ENCODE assay signal across 8 cellular contexts in the genomic region with DNA sequence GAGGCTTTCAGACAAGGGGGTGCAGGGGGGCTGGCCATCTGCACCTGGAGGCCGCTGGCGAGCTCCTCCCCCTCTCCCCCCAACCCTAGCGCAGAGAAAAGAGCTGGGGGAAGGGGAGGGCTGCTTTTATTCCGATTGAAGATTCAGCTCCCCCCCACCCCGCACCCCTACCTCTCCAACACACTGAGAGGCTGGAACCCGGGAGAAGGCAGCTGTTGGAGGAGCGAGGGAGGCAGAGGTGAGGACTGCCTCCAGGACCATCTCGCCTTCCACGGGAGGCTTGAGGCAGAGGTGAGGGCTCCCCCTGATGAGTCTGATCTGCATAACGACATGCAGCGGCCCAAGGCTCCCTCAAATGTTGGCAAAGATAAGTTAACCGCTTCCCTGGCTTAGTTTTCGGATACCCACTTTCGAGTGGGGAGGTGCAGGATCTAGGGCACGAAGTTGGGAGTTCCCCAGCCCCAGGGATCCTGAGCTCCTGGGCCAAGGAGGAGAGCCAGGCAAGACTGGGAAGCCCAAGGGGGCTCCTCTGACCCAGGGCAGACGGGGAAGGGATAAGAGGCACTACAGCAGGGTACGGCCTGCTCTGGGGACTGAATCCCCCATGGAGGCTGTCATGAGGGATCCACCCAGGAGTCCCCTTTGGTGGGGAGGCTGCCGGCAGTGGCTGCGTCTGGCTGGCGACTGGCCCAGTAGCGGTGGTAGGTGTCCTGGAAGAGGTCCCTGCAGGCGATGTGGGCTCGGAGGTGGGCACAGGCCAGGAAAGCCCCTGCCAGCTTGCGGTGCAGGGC. TPM values are rescaled to one million over a fixed set of nuclear protein-coding genes. Genes with fewer than 3 reads are reported as not detected.
A peak's percentile ranks its signal among the peaks of the same experiment; 100 is the strongest.
DNase-seq lines count a peak whose midpoint lies in the region; ATAC-seq, FAIRE-seq and TF ChIP-seq lines count a peak whose summit lies in the region.

No MANE protein-coding gene starts in this region.

- no peaks in the 10 kb centered on the region for H3K36me3 ChIP-seq in CD4-positive, alpha-beta memory T cell (ENCODE audit: insufficient read depth, low read length)
- no peaks in the 10 kb centered on the region for H3K36me3 ChIP-seq in Loucy (ENCODE audit: insufficient read depth, low read length)
- peaks cover 25% of the 10 kb centered on the region; the same call in 2 of the 3 replicates for H3K36me3 ChIP-seq in K562 (ENCODE audit: control insufficient read depth, insufficient read depth, low read length)
- peaks cover 0 to 12% (median 0%) of the 10 kb centered on the region in 3 experiments for H3K36me3 ChIP-seq in naive thymus-derived CD4-positive, alpha-beta T cell (ENCODE audit: control insufficient read depth in 2 of 3, insufficient read depth in 3 of 3, low read length in 3 of 3)

- peaks cover 4 to 13% of the 10 kb centered on the region in 2 donors for H3K36me3 Mint-ChIP-seq in CD4-positive, alpha-beta memory T cell
- peaks cover 0 to 2% (median 0%) of the 10 kb centered on the region in 5 donors for H3K36me3 Mint-ChIP-seq in naive thymus-derived CD4-positive, alpha-beta T cell

- 55% methylated on average over 16 of the region's 24 CpGs for WGBS in K562 (ENCODE audit: insufficient coverage, low coverage, missing lambda C conversion rate)

- H3K79me2 ChIP-seq in Loucy (ENCODE audit: insufficient read depth, low read length) (no peaks in the 10 kb centered on the region), K562 (ENCODE audit: control insufficient read depth, insufficient read depth, low read length) (peaks cover 36% of the 10 kb centered on the region)

- TF ChIP-seq EP300 in K562 (IDR thresholded peaks at IDR 0.05; ENCODE audit: low read length) = no peak

- no peaks in the 10 kb centered on the region for H3K9me3 Mint-ChIP-seq in CD4-positive, alpha-beta memory T cell
- H3K9me3 Mint-ChIP-seq in naive thymus-derived CD4-positive, alpha-beta T cell = no peaks in the 10 kb centered on the region

- H3K4me3 Mint-ChIP-seq in CD4-positive, alpha-beta memory T cell = peak overlapping the region in 6 of 8 donors; percentile 3 to 67 (median 41)
- peak overlapping the region in 6 of 10 donors; percentile 48 to 96 (median 60) for H3K4me3 Mint-ChIP-seq in naive thymus-derived CD4-positive, alpha-beta T cell

- BruUV-seq in K562 (replicated peaks; lab: Mats Ljungman, UMichigan) = no TSS peak

- H3K4me1 ChIP-seq in CD4-positive, alpha-beta memory T cell (ENCODE audit: insufficient read depth, low read length) = peaks cover 8% of the 10 kb centered on the region
- H3K4me1 ChIP-seq in Loucy (ENCODE audit: insufficient read depth, low read length, poor library complexity, severe bottlenecking) (peaks cover 19% of the 10 kb centered on the region), K562 (replicated peaks in 1 of 2; ENCODE audit: control insufficient read depth in 2 of 2, insufficient read depth in 2 of 2, low read length in 2 of 2) (peaks cover 39 to 56% of the 10 kb centered on the region in 2 experiments)
- peaks cover 0 to 6% of the 10 kb centered on the region in 2 donors for H3K4me1 ChIP-seq in naive thymus-derived CD4-positive, alpha-beta T cell (ENCODE audit: control insufficient read depth in 2 of 2, insufficient read depth in 2 of 2, low read length in 2 of 2)

- TF ChIP-seq CTCF in Loucy (conservative IDR thresholded peaks at IDR 0.05; ENCODE audit: low read length) = no peak
- TF ChIP-seq CTCF in K562 (IDR thresholded peaks at IDR 0.05 in 2 of 3, conservative IDR thresholded peaks at IDR 0.05 in 1 of 3; ENCODE audit: insufficient read depth in 2 of 3, low read depth in 1 of 3, low read length in 3 of 3) = 0 out of 6 replicates have a peak, but pooled peaks of 1 of the 3 experiments have one; percentile 5

- peak overlapping the region in 4 of 7 donors; percentile 19 to 86 (median 60) for H3K27ac Mint-ChIP-seq in CD4-positive, alpha-beta memory T cell
- peak overlapping the region in 2 of 9 donors; percentile 41 to 71 for H3K27ac Mint-ChIP-seq in naive thymus-derived CD4-positive, alpha-beta T cell

- H3K4me3 ChIP-seq in CD4-positive, alpha-beta memory T cell (ENCODE audit: low read length in 2 of 2) = peak overlapping the region in 1 of 2 donors; percentile 66
- H3K4me3 ChIP-seq in Loucy (ENCODE audit: low read length, poor library complexity, severe bottlenecking) (peak overlapping the region; percentile 84), K562 (peak overlapping the region; percentile 65)
- no peak overlapping the region for H3K4me3 ChIP-seq in naive thymus-derived CD4-positive, alpha-beta T cell (ENCODE audit: low read length)

- H3K9me1 ChIP-seq in K562 (ENCODE audit: control insufficient read depth, insufficient read depth, low read length) = peaks cover 6% of the 10 kb centered on the region

- no peaks in the 10 kb centered on the region for H3K9me2 ChIP-seq in Loucy (replicated peaks; ENCODE audit: low read depth, low read length)

- POLR2A ChIA-PET in CD4-positive, alpha-beta memory T cell (lab: Charles Lee; ENCODE audit: partially characterized antibody) = interaction anchor here (0.8 to 2.0 kb wide), 9 partner anchors 8 to 572 kb away, joined by 3 to 16 read pairs (median 8); a partner anchor contains a TSS
- POLR2A ChIA-PET in K562 (lab: Yijun Ruan, JAX) = interaction anchor here (0.6 to 1.8 kb wide), 5 partner anchors 8 to 112 kb away, joined by 3 to 6 read pairs (median 3); no protein-coding TSS in a partner anchor
- POLR2A ChIA-PET in naive thymus-derived CD4-positive, alpha-beta T cell (lab: Charles Lee) = interaction anchor here (1.0 to 1.8 kb wide), 3 partner anchors 11 to 114 kb away, joined by 3 to 6 read pairs (median 5); a partner anchor contains a TSS

- DNase-seq in CD4-positive, alpha-beta memory T cell = no peak
- DNase-seq in K562 (ENCODE audit: extremely low read depth in 1 of 4, low spot score in 3 of 4) (peak in 2 of 4 experiments; percentile 54 to 66), T1000 (lab: John Stamatoyannopoulos, UW) (no peak), activated gamma-delta T cell treated with Interleukin-2 at 50 U/mL for 16 hours (no peak)
- DNase-seq in naive thymus-derived CD4-positive, alpha-beta T cell = no peak

- TF ChIP-seq POLR2A in K562 (conservative IDR thresholded peaks at IDR 0.05) = no peak

- H3K27ac ChIP-seq in CD4-positive, alpha-beta memory T cell (ENCODE audit: low read depth, low read length) = peak overlapping the region; percentile 60
- H3K27ac ChIP-seq in K562 (ENCODE audit: extremely low read depth, low read depth, low read length) = peak overlapping the region; percentile 97
- no peak overlapping the region for H3K27ac ChIP-seq in naive thymus-derived CD4-positive, alpha-beta T cell (ENCODE audit: low read depth, low read length)

- H4K20me1 ChIP-seq in Loucy (ENCODE audit: insufficient read depth, low read length, poor library complexity, severe bottlenecking) (no peaks in the 10 kb centered on the region), K562 (replicated peaks; ENCODE audit: control insufficient read depth, insufficient read depth, low read length) (0 out of 2 replicates have a peak, but pooled peaks cover 4% of the 10 kb centered on the region)

- peak; percentile 9; the same call in 2 of the 3 replicates for ATAC-seq in K562
- no peak for ATAC-seq in naive thymus-derived CD4-positive, alpha-beta T cell
- no peak for ATAC-seq in HG02884 (IDR thresholded peaks at IDR 0.05; ENCODE audit: unreplicated experiment)
- no peak for ATAC-seq in HG03280 (IDR thresholded peaks at IDR 0.05; ENCODE audit: unreplicated experiment)

- intact Hi-C loops in CD4-positive, alpha-beta memory T cell (cut with micrococcal nuclease) = no loop called here
- intact Hi-C loops in K562 (cut with micrococcal nuclease) = loop anchor here (2.0 kb wide), 1 partner anchor 25 kb away; no protein-coding TSS in a partner anchor
- intact Hi-C loops in naive thymus-derived CD4-positive, alpha-beta T cell (cut with micrococcal nuclease) = loop anchor here in 1 of 2 donors (1.0 to 5.0 kb wide), 4 partner anchors 24 to 344 kb away; a partner anchor contains a TSS

- H3K9ac ChIP-seq in Loucy (ENCODE audit: low read depth, low read length, poor library complexity, severe bottlenecking) (peak overlapping the region; percentile 69), K562 (ENCODE audit: insufficient read depth in 1 of 2, low read depth in 2 of 2, low read length in 2 of 2) (peak overlapping the region; percentile 73 to 92)

- CTCF ChIA-PET in CD4-positive, alpha-beta memory T cell (lab: Charles Lee; ENCODE audit: partially characterized antibody) = interaction anchor here (0.5 to 0.9 kb wide), 2 partner anchors 129 to 571 kb away, joined by 3 to 4 read pairs; no protein-coding TSS in a partner anchor
- CTCF ChIA-PET in K562 (lab: Yijun Ruan, JAX; ENCODE audit: low intra/inter-chr PET ratio) = interaction anchor here (0.7 kb wide), 1 partner anchor 576 kb away, joined by 3 read pairs; no protein-coding TSS in a partner anchor
- CTCF ChIA-PET in naive thymus-derived CD4-positive, alpha-beta T cell (lab: Charles Lee) = interaction anchor here (0.7 to 1.0 kb wide), 3 partner anchors 28 to 546 kb away, joined by 3 to 4 read pairs (median 3); no protein-coding TSS in a partner anchor

- peak overlapping the region; percentile 97 for H3K4me2 ChIP-seq in Loucy (ENCODE audit: low read depth, low read length, poor library complexity, severe bottlenecking)
- H3K4me2 ChIP-seq in K562 (ENCODE audit: insufficient read depth, low read length) = peak overlapping the region; percentile 78

- H2AFZ ChIP-seq in Loucy (ENCODE audit: low read length) = no peak overlapping the region
- H2AFZ ChIP-seq in K562 (ENCODE audit: low read depth, low read length) = peak overlapping the region; percentile 99

- peak; percentile 75 for FAIRE-seq in K562 (lab: Jason Lieb, UNC)

- in situ Hi-C loops in K562 (cut with MboI) = no loop called here

- no peaks in the 10 kb centered on the region for H3K27me3 ChIP-seq in CD4-positive, alpha-beta memory T cell (ENCODE audit: insufficient read depth, low read length)
- H3K27me3 ChIP-seq in Loucy (ENCODE audit: insufficient read depth, low read length, poor library complexity, severe bottlenecking) (no peaks in the 10 kb centered on the region), K562 (ENCODE audit: control insufficient read depth in 2 of 2, insufficient read depth in 2 of 2, low read length in 2 of 2) (no peaks in the 10 kb centered on the region)
- H3K27me3 ChIP-seq in naive thymus-derived CD4-positive, alpha-beta T cell (ENCODE audit: control insufficient read depth in 2 of 2, insufficient read depth in 2 of 2, low read length in 2 of 2) = no peaks in the 10 kb centered on the region

- H3K9me3 ChIP-seq in CD4-positive, alpha-beta memory T cell (ENCODE audit: control insufficient read depth in 1 of 2, low read length in 2 of 2) = no peaks in the 10 kb centered on the region
- H3K9me3 ChIP-seq in Loucy (ENCODE audit: insufficient read depth, low read depth, low read length) (no peaks in the 10 kb centered on the region), K562 (replicated peaks; ENCODE audit: control insufficient read depth, insufficient read depth, low read depth, low read length) (no peaks in the 10 kb centered on the region)
- H3K9me3 ChIP-seq in naive thymus-derived CD4-positive, alpha-beta T cell (ENCODE audit: control insufficient read depth in 2 of 3, low read length in 3 of 3) = no peaks in the 10 kb centered on the region

- no peaks in the 10 kb centered on the region for H3K27me3 Mint-ChIP-seq in CD4-positive, alpha-beta memory T cell
- no peaks in the 10 kb centered on the region for H3K27me3 Mint-ChIP-seq in naive thymus-derived CD4-positive, alpha-beta T cell

- TF ChIP-seq RAD21 in K562 (CRISPR knock-in tag; conservative IDR thresholded peaks at IDR 0.05 in 1 of 2, IDR thresholded peaks at IDR 0.05 in 1 of 2) = peak in 1 of 2 experiments; percentile 13; a peak in 1 of 4 replicates

- peaks cover 2 to 6% (median 4%) of the 10 kb centered on the region in 4 donors for H3K4me1 Mint-ChIP-seq in CD4-positive, alpha-beta memory T cell
- H3K4me1 Mint-ChIP-seq in naive thymus-derived CD4-positive, alpha-beta T cell = peaks cover 0 to 6% (median 4%) of the 10 kb centered on the region in 7 donors

- H3F3A ChIP-seq in Loucy (ENCODE audit: low read depth) = no peaks in the 10 kb centered on the region

RNA-seq across cellular contexts. Expression of a gene that starts 1.2 kb away (rescaled TPM):
- total RNA-seq in CD4-positive, alpha-beta memory T cell = 10 to 100 TPM; 15.8 to 20.2 TPM
- polyA plus RNA-seq in CD4-positive, alpha-beta memory T cell = 1 to 10 TPM in 1 of 2 donors, under 1 TPM in 1; 0.35 to 1.6 TPM
- 39.2 and 53.7 TPM in 2 replicates for total RNA-seq in K562 (2011; cell fraction: chromatin; rRNA removed; ENCODE audit: low replicate concordance)
- total RNA-seq in K562 (2011; cell fraction: nucleolus; rRNA removed) = 24.0 and 29.3 TPM in 2 replicates
- total RNA-seq in K562 (2011; cell fraction: nucleoplasm; rRNA removed) = 33.8 and 65.4 TPM in 2 replicates
- total RNA-seq in K562 (2014; rRNA removed) (10.3 and 12.2 TPM in 2 replicates), K562 (2014; rRNA removed; fragmentation: Illumina TruSeq; extraction: Trizol) (3.0 TPM in 2 replicates), K562 (2015; rRNA removed; fragmentation: Illumina TruSeq; extraction: Trizol) (5.0 and 5.7 TPM in 2 replicates), K562 (2021) (38.6 and 41.5 TPM in 2 replicates)
- polyA plus RNA-seq in K562 (2011; rRNA removed) (6.6 and 9.2 TPM in 2 replicates), K562 (2014; fragmentation: Illumina TruSeq; extraction: Trizol) (9.0 and 13.7 TPM in 2 replicates), K562 (2014; fragmentation: Nextera tagmentation; extraction: Ambion mirVana) (under 1 TPM; 0.39 to 0.63 TPM), K562 (2014; rRNA removed) (16.1 and 18.8 TPM in 2 replicates)
- 6.5 and 15.8 TPM in 2 replicates for polyA plus RNA-seq in K562 (2011; cell fraction: cytosol; rRNA removed)
- 20.5 and 36.4 TPM in 2 replicates for polyA plus RNA-seq in K562 (2011; cell fraction: nucleus; rRNA removed)
- 12.7 and 13.9 TPM in 2 replicates for polyA plus RNA-seq in K562 (2012)
- polyA minus RNA-seq in K562 (2011; rRNA and poly(A)+ RNA removed) = 14.8 and 16.7 TPM in 2 replicates
- polyA minus RNA-seq in K562 (2011; cell fraction: cytosol; rRNA and poly(A)+ RNA removed) = 4.8 and 6.4 TPM in 2 replicates
- 7.8 and 8.3 TPM in 2 replicates for polyA minus RNA-seq in K562 (2011; cell fraction: nucleus; rRNA and poly(A)+ RNA removed)
- total RNA-seq in naive thymus-derived CD4-positive, alpha-beta T cell = 10 to 100 TPM in 3 of 5 experiments, 1 to 10 TPM in 2; 9.0 to 28.6 (median 11.2) TPM
- 1 to 10 TPM in 1 of 2 donors, under 1 TPM in 1; 0.28 to 1.4 TPM for polyA plus RNA-seq in naive thymus-derived CD4-positive, alpha-beta T cell

RNA-seq across cellular contexts. Expression of a gene that starts 25.1 kb away (rescaled TPM):
- 10 to 100 TPM; 48.0 to 54.7 TPM for total RNA-seq in CD4-positive, alpha-beta memory T cell
- polyA plus RNA-seq in CD4-positive, alpha-beta memory T cell = 10 to 100 TPM; 20.2 to 20.4 TPM
- total RNA-seq in K562 (2011; cell fraction: chromatin; rRNA removed; ENCODE audit: low replicate concordance) = 33.1 and 73.6 TPM in 2 replicates
- 54.3 and 55.7 TPM in 2 replicates for total RNA-seq in K562 (2011; cell fraction: nucleolus; rRNA removed)
- total RNA-seq in K562 (2011; cell fraction: nucleoplasm; rRNA removed) = 43.2 and 52.2 TPM in 2 replicates
- total RNA-seq in K562 (2014; rRNA removed) = 18.3 and 20.0 TPM in 2 replicates
- total RNA-seq in K562 (2014; rRNA removed; fragmentation: Illumina TruSeq; extraction: Trizol) = 5.2 and 5.5 TPM in 2 replicates
- total RNA-seq in K562 (2015; rRNA removed; fragmentation: Illumina TruSeq; extraction: Trizol) = 12.9 and 13.6 TPM in 2 replicates
- 24.0 and 27.2 TPM in 2 replicates for total RNA-seq in K562 (2021)
- polyA plus RNA-seq in K562 (2011; rRNA removed) = 14.4 and 17.6 TPM in 2 replicates
- polyA plus RNA-seq in K562 (2011; cell fraction: cytosol; rRNA removed) = 19.5 and 37.8 TPM in 2 replicates
- polyA plus RNA-seq in K562 (2011; cell fraction: nucleus; rRNA removed) = 55.8 and 89.2 TPM in 2 replicates
- 16.4 and 27.2 TPM in 2 replicates for polyA plus RNA-seq in K562 (2012)
- 7.2 and 15.7 TPM in 2 replicates for polyA plus RNA-seq in K562 (2014; fragmentation: Illumina TruSeq; extraction: Trizol)
- polyA plus RNA-seq in K562 (2014; fragmentation: Nextera tagmentation; extraction: Ambion mirVana) = under 1 TPM; 0.41 to 0.51 TPM
- 26.5 and 32.3 TPM in 2 replicates for polyA plus RNA-seq in K562 (2014; rRNA removed)
- polyA minus RNA-seq in K562 (2011; rRNA and poly(A)+ RNA removed) = 7.3 and 13.0 TPM in 2 replicates
- polyA minus RNA-seq in K562 (2011; cell fraction: cytosol; rRNA and poly(A)+ RNA removed) = 15.0 and 15.7 TPM in 2 replicates
- polyA minus RNA-seq in K562 (2011; cell fraction: nucleus; rRNA and poly(A)+ RNA removed) = 25.1 and 25.8 TPM in 2 replicates
- 10 to 100 TPM; 26.2 to 48.3 (median 43.8) TPM for total RNA-seq in naive thymus-derived CD4-positive, alpha-beta T cell
- 10 to 100 TPM; 14.4 to 21.9 TPM for polyA plus RNA-seq in naive thymus-derived CD4-positive, alpha-beta T cell

RNA-seq across cellular contexts. Expression of a gene that starts 25.3 kb away (rescaled TPM):
- total RNA-seq in CD4-positive, alpha-beta memory T cell = 10 to 100 TPM in 1 of 2 experiments, 1 to 10 TPM in 1; 8.1 to 10.2 TPM
- polyA plus RNA-seq in CD4-positive, alpha-beta memory T cell = 1 to 10 TPM; 1.9 to 7.2 TPM
- total RNA-seq in K562 (2011; cell fraction: chromatin; rRNA removed; ENCODE audit: low replicate concordance) = 7.8 and 24.0 TPM in 2 replicates
- total RNA-seq in K562 (2011; cell fraction: nucleolus; rRNA removed) = 14.8 and 15.4 TPM in 2 replicates
- 8.1 and 11.3 TPM in 2 replicates for total RNA-seq in K562 (2011; cell fraction: nucleoplasm; rRNA removed)
- total RNA-seq in K562 (2014; rRNA removed) = 7.4 and 8.7 TPM in 2 replicates
- 3.4 and 4.0 TPM in 2 replicates for total RNA-seq in K562 (2014; rRNA removed; fragmentation: Illumina TruSeq; extraction: Trizol)
- 4.7 and 5.1 TPM in 2 replicates for total RNA-seq in K562 (2015; rRNA removed; fragmentation: Illumina TruSeq; extraction: Trizol)
- total RNA-seq in K562 (2021) = 9.0 and 9.3 TPM in 2 replicates
- polyA plus RNA-seq in K562 (2011; rRNA removed) = 6.0 and 6.1 TPM in 2 replicates
- polyA plus RNA-seq in K562 (2011; cell fraction: cytosol; rRNA removed) = 6.4 and 8.6 TPM in 2 replicates
- polyA plus RNA-seq in K562 (2011; cell fraction: nucleus; rRNA removed) = 5.3 and 9.3 TPM in 2 replicates
- 6.0 and 10.0 TPM in 2 replicates for polyA plus RNA-seq in K562 (2012)
- 5.8 and 6.6 TPM in 2 replicates for polyA plus RNA-seq in K562 (2014; fragmentation: Illumina TruSeq; extraction: Trizol)
- polyA plus RNA-seq in K562 (2014; fragmentation: Nextera tagmentation; extraction: Ambion mirVana) = under 1 TPM; 0.08 to 0.22 TPM
- polyA plus RNA-seq in K562 (2014; rRNA removed) = 6.4 and 8.9 TPM in 2 replicates
- polyA minus RNA-seq in K562 (2011; rRNA and poly(A)+ RNA removed) = 7.3 and 9.6 TPM in 2 replicates
- polyA minus RNA-seq in K562 (2011; cell fraction: cytosol; rRNA and poly(A)+ RNA removed) = 3.9 and 6.0 TPM in 2 replicates
- 4.3 and 4.7 TPM in 2 replicates for polyA minus RNA-seq in K562 (2011; cell fraction: nucleus; rRNA and poly(A)+ RNA removed)
- 1 to 10 TPM; 4.9 to 9.0 (median 7.3) TPM for total RNA-seq in naive thymus-derived CD4-positive, alpha-beta T cell
- 1 to 10 TPM; 3.0 to 6.5 TPM for polyA plus RNA-seq in naive thymus-derived CD4-positive, alpha-beta T cell

RNA-seq across cellular contexts. Expression of a gene that starts 58.7 kb away (rescaled TPM):
- 1 to 10 TPM; 5.2 to 5.5 TPM for total RNA-seq in CD4-positive, alpha-beta memory T cell
- polyA plus RNA-seq in CD4-positive, alpha-beta memory T cell = 1 to 10 TPM in 1 of 2 donors, under 1 TPM in 1; 0.26 to 2.8 TPM
- total RNA-seq in K562 (2011; cell fraction: chromatin; rRNA removed; ENCODE audit: low replicate concordance) = 17.6 and 35.1 TPM in 2 replicates
- 16.7 and 18.3 TPM in 2 replicates for total RNA-seq in K562 (2011; cell fraction: nucleolus; rRNA removed)
- 22.2 and 28.6 TPM in 2 replicates for total RNA-seq in K562 (2011; cell fraction: nucleoplasm; rRNA removed)
- total RNA-seq in K562 (2014; rRNA removed) (2.3 and 3.3 TPM in 2 replicates), K562 (2014; rRNA removed; fragmentation: Illumina TruSeq; extraction: Trizol) (1.7 and 2.0 TPM in 2 replicates), K562 (2015; rRNA removed; fragmentation: Illumina TruSeq; extraction: Trizol) (1.7 and 2.9 TPM in 2 replicates), K562 (2021) (14.4 and 16.6 TPM in 2 replicates)
- polyA plus RNA-seq in K562 (2011; rRNA removed) (4.9 and 12.9 TPM in 2 replicates), K562 (2014; fragmentation: Illumina TruSeq; extraction: Trizol) (12.8 and 13.1 TPM in 2 replicates), K562 (2014; fragmentation: Nextera tagmentation; extraction: Ambion mirVana) (1 to 10 TPM; 4.8 to 5.1 TPM), K562 (2014; rRNA removed) (7.5 and 8.5 TPM in 2 replicates)
- polyA plus RNA-seq in K562 (2011; cell fraction: cytosol; rRNA removed) = 10.8 and 11.7 TPM in 2 replicates
- 28.9 and 39.1 TPM in 2 replicates for polyA plus RNA-seq in K562 (2011; cell fraction: nucleus; rRNA removed)
- polyA plus RNA-seq in K562 (2012) = 14.9 and 28.4 TPM in 2 replicates
- 3.5 and 4.1 TPM in 2 replicates for polyA minus RNA-seq in K562 (2011; rRNA and poly(A)+ RNA removed)
- polyA minus RNA-seq in K562 (2011; cell fraction: cytosol; rRNA and poly(A)+ RNA removed) = 12.6 and 20.3 TPM in 2 replicates
- 3.8 and 7.0 TPM in 2 replicates for polyA minus RNA-seq in K562 (2011; cell fraction: nucleus; rRNA and poly(A)+ RNA removed)
- total RNA-seq in naive thymus-derived CD4-positive, alpha-beta T cell = 10 to 100 TPM in 1 of 5 experiments, 1 to 10 TPM in 4; 5.5 to 13.7 (median 7.8) TPM
- 1 to 10 TPM; 3.2 to 3.6 TPM for polyA plus RNA-seq in naive thymus-derived CD4-positive, alpha-beta T cell

RNA-seq across cellular contexts. Expression of a gene that starts 59.4 kb away (rescaled TPM):
- 10 to 100 TPM; 93.3 to 95.7 TPM for total RNA-seq in CD4-positive, alpha-beta memory T cell
- polyA plus RNA-seq in CD4-positive, alpha-beta memory T cell = 10 to 100 TPM; 48.8 to 63.9 TPM
- 98.7 and 181 TPM in 2 replicates for total RNA-seq in K562 (2011; cell fraction: chromatin; rRNA removed; ENCODE audit: low replicate concordance)
- total RNA-seq in K562 (2011; cell fraction: nucleolus; rRNA removed) = 171 and 186 TPM in 2 replicates
- 154 and 155 TPM in 2 replicates for total RNA-seq in K562 (2011; cell fraction: nucleoplasm; rRNA removed)
- total RNA-seq in K562 (2014; rRNA removed) (311 and 436 TPM in 2 replicates), K562 (2014; rRNA removed; fragmentation: Illumina TruSeq; extraction: Trizol) (83.8 and 106 TPM in 2 replicates), K562 (2015; rRNA removed; fragmentation: Illumina TruSeq; extraction: Trizol) (130 and 150 TPM in 2 replicates), K562 (2021) (185 and 193 TPM in 2 replicates)
- polyA plus RNA-seq in K562 (2011; rRNA removed) (230 and 371 TPM in 2 replicates), K562 (2014; fragmentation: Illumina TruSeq; extraction: Trizol) (205 and 262 TPM in 2 replicates), K562 (2014; fragmentation: Nextera tagmentation; extraction: Ambion mirVana) (10 to 100 TPM; 16.3 to 24.7 TPM), K562 (2014; rRNA removed) (210 and 224 TPM in 2 replicates)
- polyA plus RNA-seq in K562 (2011; cell fraction: cytosol; rRNA removed) = 179 and 223 TPM in 2 replicates
- polyA plus RNA-seq in K562 (2011; cell fraction: nucleus; rRNA removed) = 665 and 764 TPM in 2 replicates
- polyA plus RNA-seq in K562 (2012) = 170 and 298 TPM in 2 replicates
- polyA minus RNA-seq in K562 (2011; rRNA and poly(A)+ RNA removed) = 186 and 256 TPM in 2 replicates
- polyA minus RNA-seq in K562 (2011; cell fraction: cytosol; rRNA and poly(A)+ RNA removed) = 217 TPM in 2 replicates
- 65.8 and 91.3 TPM in 2 replicates for polyA minus RNA-seq in K562 (2011; cell fraction: nucleus; rRNA and poly(A)+ RNA removed)
- total RNA-seq in naive thymus-derived CD4-positive, alpha-beta T cell = 100 to 1,000 TPM in 1 of 5 experiments, 10 to 100 TPM in 4; 64.1 to 166 (median 72.7) TPM
- 10 to 100 TPM; 44.1 to 57.2 TPM for polyA plus RNA-seq in naive thymus-derived CD4-positive, alpha-beta T cell
